23 cellular contexts compared by ENCODE assay signal in genomic region chr13:88617176-88617575, GRCh38.
"Had no signal": no experiment of that assay in that cellular context is flagged by ENCODE, and none has a peak within 500 bp of the region (broad histone marks: within the 10 kb centered on the region; RNA-seq: fewer than 3 reads in every experiment).

No MANE protein-coding gene starts in this region.

- H3K27ac ChIP-seq: adrenal gland, KMS-11 had no signal

- H3K27me3 Mint-ChIP-seq: activated naive CD8-positive, alpha-beta T cell treated with anti-CD3 and anti-CD28 coated beads, Interleukin-2, amount 10 ng/mL, durations not matched to agents 7 days and 5 days; T-helper 17 cell had no signal

- H3K4me3 Mint-ChIP-seq: activated CD8-positive, alpha-beta T cell treated with anti-CD3 and anti-CD28 coated beads, Interleukin-2, amount 10 ng/mL, durations not matched to agents 7 days and 5 days; activated naive CD8-positive, alpha-beta T cell treated with anti-CD3 and anti-CD28 coated beads, Interleukin-2, amount 10 ng/mL, durations not matched to agents 7 days and 5 days; T-helper 17 cell; WTC11 had no signal

- H3K4me2 ChIP-seq: KMS-11 had no signal

- DNase-seq: activated CD4-positive, alpha-beta T cell treated with anti-CD3 and anti-CD28 coated beads for 48 hours; activated CD4-positive, alpha-beta T cell treated with anti-CD3 and anti-CD28 coated beads, Interleukin-2, amount 50 U/mL, for 4 hours; activated CD4-positive, CD25-positive, alpha-beta regulatory T cell treated with anti-CD3 and anti-CD28 coated beads, Interleukin-2, amount 50 U/mL, for 72 hours; activated CD8-positive, alpha-beta memory T cell treated with anti-CD3 and anti-CD28 coated beads, Interleukin-2, amount 50 U/mL, for 48 hours; activated CD8-positive, alpha-beta T cell treated with anti-CD3 and anti-CD28 coated beads, Interleukin-2, amount 10 ng/mL, durations not matched to agents 7 days and 5 days; activated naive CD4-positive, alpha-beta T cell treated with anti-CD3 and anti-CD28 coated beads, Interleukin-2, amount 50 U/mL, for 16 hours; activated naive CD8-positive, alpha-beta T cell treated with anti-CD3 and anti-CD28 coated beads, Interleukin-2, amount 10 ng/mL, durations not matched to agents 7 days and 5 days; activated T-cell treated with anti-CD3 and anti-CD28 coated beads, Interleukin-2, amount 50 U/mL, for 1 hour; adrenal gland; anterior cingulate cortex; caudate nucleus; MG63; MV-4-11; NCI-H1092 treated with DMSO at 0.1 percent for 48 hours; NCI-H1694; NCI-H2029; NCI-H446; NCI-H524; SHP77; T-helper 17 cell; T-helper 9 cell had no signal

- H3K27me3 ChIP-seq: adrenal gland, MG63 had no signal

- H3K36me3 ChIP-seq: adrenal gland, MG63 had no signal

- H3K4me1 ChIP-seq: adrenal gland had no signal

- H3K4me1 Mint-ChIP-seq: T-helper 17 cell had no signal

- ATAC-seq: activated CD8-positive, alpha-beta T cell treated with anti-CD3 and anti-CD28 coated beads, Interleukin-2, amount 10 ng/mL, durations not matched to agents 7 days and 5 days; T-helper 17 cell; WTC11 had no signal

- H3K9me3 ChIP-seq: adrenal gland, MG63 had no signal

- H3K4me3 ChIP-seq: adrenal gland, MG63 had no signal

- H3K27ac Mint-ChIP-seq: activated CD8-positive, alpha-beta T cell treated with anti-CD3 and anti-CD28 coated beads, Interleukin-2, amount 10 ng/mL, durations not matched to agents 7 days and 5 days; activated naive CD8-positive, alpha-beta T cell treated with anti-CD3 and anti-CD28 coated beads, Interleukin-2, amount 10 ng/mL, durations not matched to agents 7 days and 5 days; T-helper 17 cell; WTC11 had no signal

- H3K9ac ChIP-seq: KMS-11 had no signal
